17 cellular contexts compared by ENCODE assay signal in genomic region chr10:97925308-97925938, GRCh38.
DNase-seq lines count a peak whose midpoint lies in the region; FAIRE-seq and TF ChIP-seq lines count a peak whose summit lies in the region.
"Had no signal": no experiment of that assay in that cellular context is flagged by ENCODE, and none has a peak within 500 bp of the region (broad histone marks: within the 10 kb centered on the region; RNA-seq: fewer than 3 reads in every experiment).

No MANE protein-coding gene starts in this region.

- CTCF ChIA-PET in HEK293 (lab: Yijun Ruan, JAX), result interaction anchor here (0.7 kb wide), 1 partner anchor 171 kb away, joined by 3 read pairs; no protein-coding TSS in a partner anchor

- no peaks in the 10 kb centered on the region for H3K36me3 ChIP-seq in HEK293 (ENCODE audit: control insufficient read depth in 2 of 2, insufficient read depth in 1 of 2, low read length in 2 of 2)
- H3K36me3 ChIP-seq in spleen, result no peaks in the 10 kb centered on the region
- H3K36me3 ChIP-seq: BLaER1, HAP-1 had no signal

- no peaks in the 10 kb centered on the region for H3K4me1 ChIP-seq in HEK293 (ENCODE audit: control insufficient read depth, insufficient read depth, low read length)
- H3K4me1 ChIP-seq in spleen, result no peaks in the 10 kb centered on the region
- H3K4me1 ChIP-seq: BLaER1, HAP-1 had no signal

- no peak for TF ChIP-seq POLR2A in spleen (IDR thresholded peaks at IDR 0.05)

- POLR2A ChIA-PET in HEK293 (lab: Yijun Ruan, JAX), result no interaction called here

- H3K9me3 ChIP-seq in HEK293 (ENCODE audit: control insufficient read depth, insufficient read depth, low read depth, low read length), result no peaks in the 10 kb centered on the region
- no peaks in the 10 kb centered on the region for H3K9me3 ChIP-seq in spleen
- H3K9me3 ChIP-seq: BLaER1, HAP-1 had no signal

- intact Hi-C loops in spleen (cut with DNase I; ENCODE audit: low total_unique reads), result no loop called here

- H3K4me1 Mint-ChIP-seq in endothelial cell (ENCODE audit: unreplicated experiment) (no peaks in the 10 kb centered on the region), immature natural killer cell (no peaks in the 10 kb centered on the region)

- FAIRE-seq in urothelium cell line (lab: Jason Lieb, UNC), result no peak

- no peak overlapping the region for H3K27ac Mint-ChIP-seq in endothelial cell (ENCODE audit: unreplicated experiment)
- H3K27ac Mint-ChIP-seq in immature natural killer cell, result peak overlapping the region in 1 of 6 donors; percentile 62
- H3K27ac Mint-ChIP-seq: CD8-positive, alpha-beta T cell had no signal

- DNase-seq in activated effector memory CD4-positive, alpha-beta T cell treated with anti-CD3 and anti-CD28 coated beads, Interleukin-2, amount 50 U/mL, for 16 hours, result peak; percentile 31
- no peak for DNase-seq in activated effector memory CD4-positive, alpha-beta T cell treated with Interleukin-2 at 50 U/mL for 16 hours
- DNase-seq in endothelial cell (ENCODE audit: low spot score) (no peak), spleen (peak; percentile 47), T-helper 1 cell (no peak), immature natural killer cell (no peak), urothelium cell line (ENCODE audit: low spot score) (no peak)
- DNase-seq: 8988T; Calu3; CD8-positive, alpha-beta T cell; DMS79 treated with DMSO at 0.1 percent for 48 hours; GF-D8; IMR-90 had no signal

- peaks cover 0 to 99% (median 3%) of the 10 kb centered on the region in 7 donors for H3K27me3 ChIP-seq in spleen (replicated peaks in 1 of 7)
- H3K27me3 ChIP-seq: BLaER1 had no signal

- TF ChIP-seq CTCF in HEK293 (tag by site-specific recombination; IDR thresholded peaks at IDR 0.05) (no peak), endothelial cell (IDR thresholded peaks at IDR 0.05; ENCODE audit: unreplicated experiment) (no peak), spleen (IDR thresholded peaks at IDR 0.05 in 8 of 11, conservative IDR thresholded peaks at IDR 0.05 in 3 of 11) (no peak)

- no peak overlapping the region for H3K4me3 ChIP-seq in HEK293 (ENCODE audit: low read depth, low read length)
- H3K4me3 ChIP-seq in spleen, result no peak overlapping the region
- H3K4me3 ChIP-seq: BLaER1, HAP-1 had no signal

- no peak overlapping the region for H3K27ac ChIP-seq in HEK293 (ENCODE audit: extremely low read depth, low read depth, low read length)
- no peak overlapping the region for H3K27ac ChIP-seq in spleen
- H3K27ac ChIP-seq: BLaER1, HL-60 had no signal

- H3K36me3 Mint-ChIP-seq in endothelial cell (ENCODE audit: low read depth, unreplicated experiment) (peaks cover 7% of the 10 kb centered on the region), immature natural killer cell (peaks cover 0 to 4% (median 0%) of the 10 kb centered on the region in 3 donors)
- H3K36me3 Mint-ChIP-seq: CD8-positive, alpha-beta T cell had no signal

- WGBS in spleen, 5 donors, result 79 to 88% (median 83%) methylated on average over 11 of the region's 11 CpGs

- H3K27me3 Mint-ChIP-seq in endothelial cell (ENCODE audit: unreplicated experiment) (peaks cover 13% of the 10 kb centered on the region), immature natural killer cell (ENCODE audit: low read depth in 3 of 3) (peaks cover 6 to 11% (median 10%) of the 10 kb centered on the region in 3 donors)

- H3K4me3 Mint-ChIP-seq in endothelial cell (ENCODE audit: unreplicated experiment) (peak overlapping the region; percentile 26), immature natural killer cell (no peak overlapping the region)
- H3K4me3 Mint-ChIP-seq: CD8-positive, alpha-beta T cell had no signal

- H3K9me3 Mint-ChIP-seq in endothelial cell (ENCODE audit: unreplicated experiment) (no peaks in the 10 kb centered on the region), immature natural killer cell (no peaks in the 10 kb centered on the region)
- H3K9me3 Mint-ChIP-seq: CD8-positive, alpha-beta T cell had no signal

TF ChIP-seq in HEK293, 187 proteins besides CTCF, POLR2A, EP300 and RAD21 (continues in another document):
- no peak for TF ChIP-seq ZNF214 (tag by site-specific recombination; IDR thresholded peaks at IDR 0.05; ENCODE audit: borderline replicate concordance)
- TF ChIP-seq ZNF426 (tag by site-specific recombination; IDR thresholded peaks at IDR 0.05), result no peak
- no peak for TF ChIP-seq ZNF621 (tag by site-specific recombination; IDR thresholded peaks at IDR 0.05)
- no peak for TF ChIP-seq ZNF596 (tag by site-specific recombination; IDR thresholded peaks at IDR 0.05)
- TF ChIP-seq ZNF791 (tag by site-specific recombination; IDR thresholded peaks at IDR 0.05), result 0 out of 2 replicates have a peak, but pooled peaks have one; percentile 28
- no peak for TF ChIP-seq ZBTB10 (tag by site-specific recombination; IDR thresholded peaks at IDR 0.05)
- TF ChIP-seq ZFHX2 (tag by site-specific recombination; conservative IDR thresholded peaks at IDR 0.05), result peak; percentile 95
- TF ChIP-seq EGR2 (tag by site-specific recombination; IDR thresholded peaks at IDR 0.05; ENCODE audit: low read depth), result peak; percentile 96
- no peak for TF ChIP-seq ZNF404 (tag by site-specific recombination; IDR thresholded peaks at IDR 0.05)
- TF ChIP-seq ZNF585B (tag by site-specific recombination; IDR thresholded peaks at IDR 0.05), result no peak
- TF ChIP-seq TRIM28 (IDR thresholded peaks at IDR 0.05; ENCODE audit: borderline replicate concordance, low read length), result no peak
- TF ChIP-seq ZNF707 (tag by site-specific recombination; IDR thresholded peaks at IDR 0.05), result no peak
- 0 out of 2 replicates have a peak, but pooled peaks have one; percentile 19 for TF ChIP-seq ZNF548 (tag by site-specific recombination; IDR thresholded peaks at IDR 0.05)
- TF ChIP-seq TSHZ1 (tag by site-specific recombination; IDR thresholded peaks at IDR 0.05; ENCODE audit: borderline replicate concordance), result no peak
- TF ChIP-seq PRDM4 (tag by site-specific recombination; IDR thresholded peaks at IDR 0.05), result no peak
- no peak for TF ChIP-seq ZBTB8A (tag by site-specific recombination; IDR thresholded peaks at IDR 0.05)

Comparison
In these comparisons a context has a peak if more than half of its experiments do, and no peak if none do; other contexts are left out.
1. DNase-seq: peak in activated effector memory CD4-positive, alpha-beta T cell treated with anti-CD3 and anti-CD28 coated beads, Interleukin-2, amount 50 U/mL, for 16 hours (single experiment) and spleen (single experiment); none in activated effector memory CD4-positive, alpha-beta T cell treated with Interleukin-2 at 50 U/mL for 16 hours (single experiment), endothelial cell (single experiment), T-helper 1 cell (0 of 5), immature natural killer cell (0 of 3) and urothelium cell line (single experiment).